ENCODE assay signal across 7 cellular contexts in genomic region chr4:55842312-55842711, GRCh38. TPM values are rescaled to one million over a fixed set of nuclear protein-coding genes. Genes with fewer than 3 reads are reported as not detected.
"Had no signal": no experiment of that assay in that cellular context is flagged by ENCODE, and none has a peak within 500 bp of the region (broad histone marks: within the 10 kb centered on the region; RNA-seq: fewer than 3 reads in every experiment).

No MANE protein-coding gene starts in this region.

RNA-seq across cellular contexts. Expression of gene EXOC1L, which starts 22.7 kb away (rescaled TPM):
- total RNA-seq: HT1080, LHCN-M2, MCF 10A, PC-9, Peyer's patch, RPMI7951 had no signal
- polyA plus RNA-seq: IgD-negative memory B cell had no signal
